In the genomic region with DNA sequence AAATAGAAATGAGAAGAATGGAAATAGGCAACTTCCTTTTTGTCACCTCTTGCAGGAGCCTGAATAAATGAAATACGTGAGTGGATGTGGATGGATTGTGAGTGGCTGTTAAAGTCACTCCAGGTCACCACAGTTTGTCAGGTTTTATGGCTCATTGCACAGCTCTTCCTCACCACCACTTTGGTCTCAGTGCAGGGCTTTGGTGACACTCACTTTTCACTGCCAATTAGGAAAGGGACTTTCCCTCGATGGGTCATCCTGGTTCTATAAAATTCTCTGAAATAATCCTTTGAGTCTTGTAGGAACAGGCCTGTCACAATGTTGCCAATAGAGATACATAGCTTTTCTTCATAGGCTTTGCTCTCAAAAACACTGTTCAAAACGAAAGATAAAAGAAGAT, we compare ENCODE assay signal across 15 cellular contexts.
DNase-seq lines count a peak whose midpoint lies in the region; ATAC-seq and TF ChIP-seq lines count a peak whose summit lies in the region.
"Had no signal": no experiment of that assay in that cellular context is flagged by ENCODE, and none has a peak within 500 bp of the region (broad histone marks: within the 10 kb centered on the region; RNA-seq: fewer than 3 reads in every experiment).

No MANE protein-coding gene starts in this region.

- ATAC-seq in foreskin keratinocyte (peak; percentile 37), GM21423 (IDR thresholded peaks at IDR 0.05; ENCODE audit: unreplicated experiment) (no peak)

- no peaks in the 10 kb centered on the region for H3K27me3 ChIP-seq in foreskin keratinocyte

- no peak for TF ChIP-seq CTCF in foreskin keratinocyte (conservative IDR thresholded peaks at IDR 0.05)

- DNase-seq in DMS79 (lab: John Stamatoyannopoulos, UW) (peak; percentile 28), OCI-M1 (lab: John Stamatoyannopoulos, UW) (peak; percentile 30), foreskin keratinocyte (peak in 1 of 2 donors; percentile 20), retina (peak; percentile 12), epidermal melanocyte (ENCODE audit: insufficient read length, low spot score) (no peak), NCI-H446 treated with DMSO at 0.1 percent for 48 hours (lab: John Stamatoyannopoulos, UW) (no peak)
- DNase-seq: ACHN, DMS 273 treated with DMSO at 0.1 percent for 48 hours, NCI-H187 treated with DMSO at 0.1 percent for 48 hours, NCI-H345, NCI-H748 treated with DMSO at 0.1 percent for 48 hours, SHP77, SK-N-SH had no signal

- H3K27ac ChIP-seq in foreskin keratinocyte = no peak overlapping the region
- H3K27ac ChIP-seq: KMS-11 had no signal

- H3K4me1 ChIP-seq in foreskin keratinocyte = no peaks in the 10 kb centered on the region

Comparison
In these comparisons a context has a peak if more than half of its experiments do, and no peak if none do; other contexts are left out.
1. DNase-seq: peak in DMS79 (single experiment), OCI-M1 (single experiment) and retina (single experiment); none in epidermal melanocyte (single experiment) and NCI-H446 treated with DMSO at 0.1 percent for 48 hours (single experiment).